Comparison of ENCODE assay signal across 18 cellular contexts in genomic region chr4:142372570-142373300, GRCh38.
DNase-seq lines count a peak whose midpoint lies in the region; ATAC-seq and TF ChIP-seq lines count a peak whose summit lies in the region.
"Had no signal": no experiment of that assay in that cellular context is flagged by ENCODE, and none has a peak within 500 bp of the region (broad histone marks: within the 10 kb centered on the region; RNA-seq: fewer than 3 reads in every experiment).

No MANE protein-coding gene starts in this region.

- H3K27me3 Mint-ChIP-seq in activated T-cell treated with anti-CD3 and anti-CD28 coated beads, Interleukin-2, amount 50 U/mL, for 24 hours: no peaks in the 10 kb centered on the region
- H3K27me3 Mint-ChIP-seq in central memory CD8-positive, alpha-beta T cell: no peaks in the 10 kb centered on the region
- H3K27me3 Mint-ChIP-seq in osteocyte (ENCODE audit: unreplicated experiment) (no peaks in the 10 kb centered on the region), glutamatergic neuron (ENCODE audit: unreplicated experiment) (no peaks in the 10 kb centered on the region)
- H3K27me3 Mint-ChIP-seq: IgD-negative memory B cell, memory B cell had no signal

- no peak for DNase-seq in activated T-cell treated with anti-CD3 and anti-CD28 coated beads, Interleukin-2, amount 50 U/mL, for 24 hours
- no peak for DNase-seq in activated T-cell treated with anti-CD3 and anti-CD28 coated beads, Interleukin-2, amount 50 U/mL, for 1 hour
- peak; percentile 44 for DNase-seq in RPMI7951 (ENCODE audit: low read depth)
- DNase-seq in central memory CD8-positive, alpha-beta T cell (ENCODE audit: low spot score in 2 of 2): no peak
- DNase-seq in osteocyte (ENCODE audit: extremely low spot score, unreplicated experiment): no peak
- DNase-seq in glutamatergic neuron: no peak
- no peak for DNase-seq in SIG-M5 (lab: John Stamatoyannopoulos, UW)
- DNase-seq in cortex of kidney (lab: John Stamatoyannopoulos, UW): no peak
- DNase-seq: activated CD4-positive, CD25-positive, alpha-beta regulatory T cell; colonic mucosa; erythroblast; NCI-H1048; NCI-H2171 treated with DMSO at 0.1 percent for 48 hours; NCI-H82; T-helper 2 cell had no signal

- H3K4me1 Mint-ChIP-seq in activated T-cell treated with anti-CD3 and anti-CD28 coated beads, Interleukin-2, amount 50 U/mL, for 24 hours (ENCODE audit: low read depth): peaks cover 83% of the 10 kb centered on the region
- H3K4me1 Mint-ChIP-seq in central memory CD8-positive, alpha-beta T cell: peaks cover 71% of the 10 kb centered on the region
- peaks cover 42% of the 10 kb centered on the region for H3K4me1 Mint-ChIP-seq in osteocyte (ENCODE audit: unreplicated experiment)
- H3K4me1 Mint-ChIP-seq in glutamatergic neuron (ENCODE audit: low read depth, unreplicated experiment): peaks cover 13% of the 10 kb centered on the region
- H3K4me1 Mint-ChIP-seq: IgD-negative memory B cell, memory B cell had no signal

- peak overlapping the region; percentile 10 for H3K4me3 Mint-ChIP-seq in activated T-cell treated with anti-CD3 and anti-CD28 coated beads, Interleukin-2, amount 50 U/mL, for 24 hours
- H3K4me3 Mint-ChIP-seq in central memory CD8-positive, alpha-beta T cell: peak overlapping the region; percentile 3
- H3K4me3 Mint-ChIP-seq in osteocyte (ENCODE audit: unreplicated experiment) (no peak overlapping the region), glutamatergic neuron (ENCODE audit: unreplicated experiment) (no peak overlapping the region)
- H3K4me3 Mint-ChIP-seq: IgD-negative memory B cell, memory B cell, neural progenitor cell had no signal

- ATAC-seq in central memory CD8-positive, alpha-beta T cell (replicated peaks; ENCODE audit: extremely low read depth, poor library complexity, severe bottlenecking): peak; percentile 60

- peak overlapping the region; percentile 79 for H3K27ac Mint-ChIP-seq in activated T-cell treated with anti-CD3 and anti-CD28 coated beads, Interleukin-2, amount 50 U/mL, for 24 hours
- peak overlapping the region; percentile 52 for H3K27ac Mint-ChIP-seq in central memory CD8-positive, alpha-beta T cell (ENCODE audit: low read depth)
- peak overlapping the region; percentile 19 for H3K27ac Mint-ChIP-seq in osteocyte (ENCODE audit: unreplicated experiment)
- no peak overlapping the region for H3K27ac Mint-ChIP-seq in glutamatergic neuron (ENCODE audit: unreplicated experiment)
- H3K27ac Mint-ChIP-seq: IgD-negative memory B cell, memory B cell, neural progenitor cell had no signal

- peaks cover 6% of the 10 kb centered on the region for H3K9me3 Mint-ChIP-seq in activated T-cell treated with anti-CD3 and anti-CD28 coated beads, Interleukin-2, amount 50 U/mL, for 24 hours
- H3K9me3 Mint-ChIP-seq in central memory CD8-positive, alpha-beta T cell: no peaks in the 10 kb centered on the region
- H3K9me3 Mint-ChIP-seq in osteocyte (ENCODE audit: unreplicated experiment) (peaks cover 16% of the 10 kb centered on the region), glutamatergic neuron (ENCODE audit: unreplicated experiment) (peaks cover 2% of the 10 kb centered on the region)

- TF ChIP-seq CTCF in osteocyte (IDR thresholded peaks at IDR 0.05) (no peak), glutamatergic neuron (IDR thresholded peaks at IDR 0.05; ENCODE audit: partially characterized antibody, unreplicated experiment) (no peak)

- peaks cover 68% of the 10 kb centered on the region for H3K36me3 Mint-ChIP-seq in activated T-cell treated with anti-CD3 and anti-CD28 coated beads, Interleukin-2, amount 50 U/mL, for 24 hours (ENCODE audit: low read depth)
- peaks cover 3% of the 10 kb centered on the region for H3K36me3 Mint-ChIP-seq in central memory CD8-positive, alpha-beta T cell (ENCODE audit: insufficient read depth)
- H3K36me3 Mint-ChIP-seq in osteocyte (ENCODE audit: unreplicated experiment) (peaks cover 12% of the 10 kb centered on the region), glutamatergic neuron (ENCODE audit: unreplicated experiment) (peaks cover 9% of the 10 kb centered on the region)
- H3K36me3 Mint-ChIP-seq: memory B cell, neural progenitor cell had no signal

Comparison
In these comparisons a context has a peak if more than half of its experiments do, and no peak if none do; other contexts are left out.
1. H3K4me3 Mint-ChIP-seq: peak in activated T-cell treated with anti-CD3 and anti-CD28 coated beads, Interleukin-2, amount 50 U/mL, for 24 hours (single experiment) and central memory CD8-positive, alpha-beta T cell (single experiment); none in osteocyte (single experiment) and glutamatergic neuron (single experiment).